Comparison of ENCODE assay signal across 10 cellular contexts in genomic region chr15:43748376-43748775, GRCh38. TPM values are rescaled to one million over a fixed set of nuclear protein-coding genes. Genes with fewer than 3 reads are reported as not detected.
DNase-seq lines count a peak whose midpoint lies in the region; ATAC-seq and TF ChIP-seq lines count a peak whose summit lies in the region.
"Had no signal": no experiment of that assay in that cellular context is flagged by ENCODE, and none has a peak within 500 bp of the region (broad histone marks: within the 10 kb centered on the region; RNA-seq: fewer than 3 reads in every experiment).

No MANE protein-coding gene starts in this region.

- H3K4me3 ChIP-seq in right lobe of liver = peak overlapping the region; percentile 75 to 86 (median 84)

- H3K4me1 Mint-ChIP-seq in activated naive CD8-positive, alpha-beta T cell treated with anti-CD3 and anti-CD28 coated beads, Interleukin-2, amount 50 U/mL, for 24 hours = peaks cover 53% of the 10 kb centered on the region

- intact Hi-C loops in right lobe of liver (cut with DNase I) = no loop called here

- no peaks in the 10 kb centered on the region for H3K27me3 Mint-ChIP-seq in activated naive CD8-positive, alpha-beta T cell treated with anti-CD3 and anti-CD28 coated beads, Interleukin-2, amount 50 U/mL, for 24 hours

- WGBS in right lobe of liver (ENCODE audit: insufficient coverage, low coverage, low lambda C conversion rate, missing lambda C conversion rate) = 29% methylated on average over 3 of the region's 3 CpGs

- peaks cover 39% of the 10 kb centered on the region for H3K36me3 Mint-ChIP-seq in activated naive CD8-positive, alpha-beta T cell treated with anti-CD3 and anti-CD28 coated beads, Interleukin-2, amount 50 U/mL, for 24 hours (ENCODE audit: low read depth)

- H3K9me3 ChIP-seq in right lobe of liver = no peaks in the 10 kb centered on the region

- no peaks in the 10 kb centered on the region for H3K27me3 ChIP-seq in right lobe of liver
- H3K27me3 ChIP-seq: foreskin keratinocyte had no signal

- no peak for ATAC-seq in activated naive CD8-positive, alpha-beta T cell treated with anti-CD3 and anti-CD28 coated beads, Interleukin-2, amount 50 U/mL, for 24 hours
- no peak for ATAC-seq in right lobe of liver
- ATAC-seq: foreskin keratinocyte had no signal

- peak overlapping the region; percentile 98 for H3K4me3 Mint-ChIP-seq in activated naive CD8-positive, alpha-beta T cell treated with anti-CD3 and anti-CD28 coated beads, Interleukin-2, amount 50 U/mL, for 24 hours

- H3K27ac ChIP-seq in right lobe of liver = peak overlapping the region in 1 of 3 donors; percentile 13
- H3K27ac ChIP-seq: foreskin keratinocyte had no signal

- peak; percentile 25 for DNase-seq in AG08396 (ENCODE audit: low spot score)
- peak; percentile 26 for DNase-seq in HCEC 1CT
- no peak for DNase-seq in activated naive CD8-positive, alpha-beta T cell treated with anti-CD3 and anti-CD28 coated beads, Interleukin-2, amount 50 U/mL, for 24 hours
- DNase-seq in right lobe of liver = no peak
- no peak for DNase-seq in GM13977 (ENCODE audit: low spot score)
- no peak for DNase-seq in inferior parietal cortex (ENCODE audit: extremely low spot score)
- DNase-seq in NCI-H2107 treated with DMSO at 0.1 percent for 48 hours (lab: John Stamatoyannopoulos, UW; ENCODE audit: unreplicated experiment) = no peak
- DNase-seq in NCI-H2029 (lab: John Stamatoyannopoulos, UW) = no peak
- DNase-seq: T1000 had no signal

- TF ChIP-seq POLR2A in right lobe of liver (IDR thresholded peaks at IDR 0.05) = no peak

- TF ChIP-seq CTCF in right lobe of liver (IDR thresholded peaks at IDR 0.05) = no peak
- TF ChIP-seq CTCF in GM13977 (IDR thresholded peaks at IDR 0.05; ENCODE audit: extremely low read depth, insufficient read depth, missing control alignments) = no peak

- H3K27ac Mint-ChIP-seq in activated naive CD8-positive, alpha-beta T cell treated with anti-CD3 and anti-CD28 coated beads, Interleukin-2, amount 50 U/mL, for 24 hours = peak overlapping the region; percentile 98

- peaks cover 0 to 41% (median 15%) of the 10 kb centered on the region in 4 donors for H3K4me1 ChIP-seq in right lobe of liver

- in situ Hi-C loops in GM13977 (cut with MboI; ENCODE audit: low pct_unique_long_range_greater_than_20kb, low sequenced_read_pairs, unreplicated experiment) = no loop called here

- H3K9me3 Mint-ChIP-seq in activated naive CD8-positive, alpha-beta T cell treated with anti-CD3 and anti-CD28 coated beads, Interleukin-2, amount 50 U/mL, for 24 hours = no peaks in the 10 kb centered on the region

- H3K36me3 ChIP-seq in right lobe of liver = peaks cover 0 to under 1% (median 0%) of the 10 kb centered on the region in 4 donors

RNA-seq across cellular contexts. Expression of gene PDIA3, which starts 2.1 kb away (rescaled TPM):
- total RNA-seq in right lobe of liver = 100 to 1,000 TPM; 203 to 511 (median 317) TPM

RNA-seq across cellular contexts. Expression of gene ELL3, which starts 28.4 kb away (rescaled TPM):
- total RNA-seq in right lobe of liver = 1 to 10 TPM in 5 of 6 experiments, under 1 TPM in 1; 0.39 to 2.0 (median 1.7) TPM

RNA-seq across cellular contexts. Expression of gene SERF2, which starts 43.7 kb away (rescaled TPM):
- 100 to 1,000 TPM; 454 to 694 (median 611) TPM for total RNA-seq in right lobe of liver

RNA-seq across cellular contexts. Expression of gene SERINC4, which starts 51.6 kb away (rescaled TPM):
- under 1 TPM in 2 of 6 experiments, not detected in 4; 0.22 to 0.26 TPM for total RNA-seq in right lobe of liver

RNA-seq across cellular contexts. Expression of gene HYPK, which starts 52.0 kb away (rescaled TPM):
- 10 to 100 TPM in 3 of 6 experiments, 1 to 10 TPM in 3; 6.1 to 17.4 (median 9.1) TPM for total RNA-seq in right lobe of liver

Comparison
In these comparisons a context has a peak if more than half of its experiments do, and no peak if none do; other contexts are left out.
1. DNase-seq: peak in AG08396 (single experiment) and HCEC 1CT (single experiment); none in activated naive CD8-positive, alpha-beta T cell treated with anti-CD3 and anti-CD28 coated beads, Interleukin-2, amount 50 U/mL, for 24 hours (single experiment), right lobe of liver (0 of 3), GM13977 (single experiment), inferior parietal cortex (single experiment), NCI-H2107 treated with DMSO at 0.1 percent for 48 hours (single experiment) and NCI-H2029 (single experiment).